In genomic region chr3:481680-482079, GRCh38 we compare ENCODE assay signal across 11 cellular contexts.
DNase-seq lines count a peak whose midpoint lies in the region; ATAC-seq, FAIRE-seq and TF ChIP-seq lines count a peak whose summit lies in the region.
"Had no signal": no experiment of that assay in that cellular context is flagged by ENCODE, and none has a peak within 500 bp of the region (broad histone marks: within the 10 kb centered on the region; RNA-seq: fewer than 3 reads in every experiment).

No MANE protein-coding gene starts in this region.

- H3K4me2 ChIP-seq in OCI-LY3 (ENCODE audit: low read length) = peak overlapping the region; percentile 33

- H3K4me3 ChIP-seq in OCI-LY3 (ENCODE audit: low read length) (no peak overlapping the region), gastroesophageal sphincter (no peak overlapping the region)

- H3K27ac ChIP-seq in OCI-LY3 (ENCODE audit: low read length) (no peak overlapping the region), gastroesophageal sphincter (no peak overlapping the region)

- peak overlapping the region; percentile 37 for H2AFZ ChIP-seq in OCI-LY3 (ENCODE audit: low read depth, low read length)

- FAIRE-seq in GM12891 (lab: Jason Lieb, UNC) = peak; percentile 23

- H3K36me3 ChIP-seq in OCI-LY3 (replicated peaks; ENCODE audit: low read depth, low read length) (no peaks in the 10 kb centered on the region), gastroesophageal sphincter (no peaks in the 10 kb centered on the region)

- TF ChIP-seq CTCF in OCI-LY3 (IDR thresholded peaks at IDR 0.05; ENCODE audit: low read depth, low read length) = peak; percentile 80
- no peak for TF ChIP-seq CTCF in gastroesophageal sphincter (IDR thresholded peaks at IDR 0.05)

- H3K27ac Mint-ChIP-seq in T-cell = no peak overlapping the region
- H3K27ac Mint-ChIP-seq: activated naive CD8-positive, alpha-beta T cell; T-helper 17 cell had no signal

- DNase-seq in GM12891 (ENCODE audit: insufficient read length, low spot score) (no peak), medulla oblongata (ENCODE audit: extremely low spot score) (peak; percentile 37), HEK293T (ENCODE audit: extremely low spot score) (no peak), T-cell (no peak)
- DNase-seq: IMR-90, T-helper 17 cell had no signal

- CTCF ChIA-PET in HEK293T (lab: Yijun Ruan, JAX) (no interaction called here), T-cell (lab: Charles Lee) (no interaction called here)

- no peak for TF ChIP-seq EP300 in gastroesophageal sphincter (IDR thresholded peaks at IDR 0.05)

- POLR2A ChIA-PET in HEK293T (lab: Yijun Ruan, JAX) = no interaction called here
- POLR2A ChIA-PET in T-cell (lab: Charles Lee) = no interaction called here

- ATAC-seq in GM21515 (IDR thresholded peaks at IDR 0.05; ENCODE audit: unreplicated experiment) (peak; percentile 66), HG02840 (IDR thresholded peaks at IDR 0.05; ENCODE audit: low FRiP score, unreplicated experiment) (no peak), gastroesophageal sphincter (no peak), T-cell (replicated peaks in 1 of 4) (no peak)
- ATAC-seq: T-helper 17 cell had no signal

- WGBS in gastroesophageal sphincter (ENCODE audit: low coverage in 1 of 2), 2 donors = 6 to 13% methylated on average over 3 of the region's 3 CpGs

- H3K4me3 Mint-ChIP-seq in T-cell = no peak overlapping the region
- H3K4me3 Mint-ChIP-seq: activated naive CD8-positive, alpha-beta T cell; T-helper 17 cell had no signal

- peaks cover 21% of the 10 kb centered on the region for H3K4me1 ChIP-seq in OCI-LY3 (ENCODE audit: low read length)
- no peaks in the 10 kb centered on the region for H3K4me1 ChIP-seq in gastroesophageal sphincter

- H3K9ac ChIP-seq in OCI-LY3 (ENCODE audit: low read length) = peak overlapping the region; percentile 18

- no peaks in the 10 kb centered on the region for H3K27me3 Mint-ChIP-seq in T-cell
- H3K27me3 Mint-ChIP-seq: activated naive CD8-positive, alpha-beta T cell; T-helper 17 cell had no signal

- no peaks in the 10 kb centered on the region for H3K79me2 ChIP-seq in OCI-LY3 (ENCODE audit: low read length)

- H4K20me1 ChIP-seq in OCI-LY3 (ENCODE audit: insufficient read depth, low read length) = no peaks in the 10 kb centered on the region

- H3K36me3 Mint-ChIP-seq in T-cell = no peaks in the 10 kb centered on the region
- H3K36me3 Mint-ChIP-seq: activated naive CD8-positive, alpha-beta T cell had no signal

- peaks cover 9 to 15% (median 14%) of the 10 kb centered on the region in 3 donors for H3K9me3 Mint-ChIP-seq in T-cell

- no peaks in the 10 kb centered on the region for H3K27me3 ChIP-seq in OCI-LY3 (ENCODE audit: low read depth, low read length)
- H3K27me3 ChIP-seq in gastroesophageal sphincter = no peaks in the 10 kb centered on the region

- TF ChIP-seq POLR2A in GM12891 (IDR thresholded peaks at IDR 0.05; ENCODE audit: low read depth, low read length) (no peak), gastroesophageal sphincter (IDR thresholded peaks at IDR 0.05) (no peak)

- peaks cover 0 to 2% (median 0%) of the 10 kb centered on the region in 3 donors for H3K4me1 Mint-ChIP-seq in T-cell
- H3K4me1 Mint-ChIP-seq: T-helper 17 cell had no signal

- H3K9me3 ChIP-seq in OCI-LY3 (ENCODE audit: insufficient read depth, low read length) = no peaks in the 10 kb centered on the region
- H3K9me3 ChIP-seq in gastroesophageal sphincter = peaks cover 0 to 14% (median 0%) of the 10 kb centered on the region in 3 donors

TF ChIP-seq in GM12891, 5 proteins besides CTCF, POLR2A, EP300 and RAD21:
- TF ChIP-seq SPI1 (IDR thresholded peaks at IDR 0.05; ENCODE audit: low read depth, low read length) (no peak), POU2F2 (IDR thresholded peaks at IDR 0.05; ENCODE audit: low read depth, low read length) (no peak), POLR2AphosphoS5 (IDR thresholded peaks at IDR 0.05; ENCODE audit: low read depth, low read length) (no peak), PAX5 (IDR thresholded peaks at IDR 0.05; ENCODE audit: insufficient read depth, low read length, severe bottlenecking) (no peak), TAF1 (IDR thresholded peaks at IDR 0.05; ENCODE audit: low read depth, low read length) (no peak)

TF ChIP-seq in HEK293T, 16 proteins besides CTCF, POLR2A, EP300 and RAD21:
- no peak for TF ChIP-seq CTBP1 (IDR thresholded peaks at IDR 0.05; ENCODE audit: borderline replicate concordance)
- no peak for TF ChIP-seq FOXA1 (IDR thresholded peaks at IDR 0.05)
- TF ChIP-seq SP1 (IDR thresholded peaks at IDR 0.05) = no peak
- no peak for TF ChIP-seq NFRKB (IDR thresholded peaks at IDR 0.05)
- no peak for TF ChIP-seq PKNOX1 (IDR thresholded peaks at IDR 0.05)
- TF ChIP-seq ZNF384 (IDR thresholded peaks at IDR 0.05) = no peak
- no peak for TF ChIP-seq ARNT (IDR thresholded peaks at IDR 0.05)
- no peak for TF ChIP-seq TARDBP (IDR thresholded peaks at IDR 0.05)
- no peak for TF ChIP-seq SUZ12 (IDR thresholded peaks at IDR 0.05)
- TF ChIP-seq BHLHE40 (IDR thresholded peaks at IDR 0.05; ENCODE audit: borderline replicate concordance) = no peak
- no peak for TF ChIP-seq FOXK2 (IDR thresholded peaks at IDR 0.05)
- no peak for TF ChIP-seq ELF4 (IDR thresholded peaks at IDR 0.05)
- TF ChIP-seq FOXM1 (IDR thresholded peaks at IDR 0.05; ENCODE audit: borderline replicate concordance) = no peak
- TF ChIP-seq HDGF (IDR thresholded peaks at IDR 0.05; ENCODE audit: borderline replicate concordance) = no peak
- TF ChIP-seq L3MBTL2 (conservative IDR thresholded peaks at IDR 0.05) = no peak
